Comparison of ENCODE assay signal across 1 cellular context in genomic region chr10:119650062-119650461, GRCh38.
TF ChIP-seq lines count a peak whose summit lies in the region.

No MANE protein-coding gene starts in this region.

TF ChIP-seq in H1, 55 proteins besides CTCF, POLR2A, EP300 and RAD21:
- TF ChIP-seq CHD1 (IDR thresholded peaks at IDR 0.05; ENCODE audit: low read depth, low read length), result no peak
- no peak for TF ChIP-seq ATF2 (IDR thresholded peaks at IDR 0.05; ENCODE audit: low read length)
- no peak for TF ChIP-seq TCF12 (IDR thresholded peaks at IDR 0.05; ENCODE audit: low read depth, low read length)
- TF ChIP-seq BRCA1 (IDR thresholded peaks at IDR 0.05; ENCODE audit: low read depth, low read length), result no peak
- no peak for TF ChIP-seq E2F6 (IDR thresholded peaks at IDR 0.05)
- TF ChIP-seq CREB1 (IDR thresholded peaks at IDR 0.05), result no peak
- no peak for TF ChIP-seq TBP (IDR thresholded peaks at IDR 0.05; ENCODE audit: low read depth, low read length)
- no peak for TF ChIP-seq SP4 (IDR thresholded peaks at IDR 0.05; ENCODE audit: low read length)
- TF ChIP-seq GTF2F1 (IDR thresholded peaks at IDR 0.05; ENCODE audit: borderline replicate concordance, low read depth, low read length), result no peak
TF ChIP-seq in H1: peak in this region for 0.
